Comparison of ENCODE assay signal across 8 cellular contexts in genomic region chr16:969508-970378, GRCh38. TPM values are rescaled to one million over a fixed set of nuclear protein-coding genes. Genes with fewer than 3 reads are reported as not detected.
DNase-seq lines count a peak whose midpoint lies in the region; ATAC-seq and TF ChIP-seq lines count a peak whose summit lies in the region.

No MANE protein-coding gene starts in this region.

- H3K4me3 ChIP-seq in GM06990 (replicated peaks; ENCODE audit: low read depth, low read length), result peak overlapping the region; percentile 77
- H3K4me3 ChIP-seq in liver (ENCODE audit: low read depth in 1 of 3, low read length in 3 of 3), result peak overlapping the region in 2 of 3 donors; percentile 85
- peak overlapping the region; percentile 91 for H3K4me3 ChIP-seq in thymus (ENCODE audit: low read length)

- no peak for TF ChIP-seq RAD21 in liver (IDR thresholded peaks at IDR 0.05)

- no peaks in the 10 kb centered on the region for H3K9me3 ChIP-seq in KOPT-K1 (ENCODE audit: insufficient read depth, low read length, poor library complexity, severe bottlenecking)
- H3K9me3 ChIP-seq in liver (ENCODE audit: control insufficient read depth in 4 of 4, low read length in 3 of 4), result no peaks in the 10 kb centered on the region
- H3K9me3 ChIP-seq in thymus (ENCODE audit: control insufficient read depth), result no peaks in the 10 kb centered on the region

- DNase-seq in GM06990 (ENCODE audit: extremely low read depth, insufficient read length), result no peak
- peak in 4 of 61 donors; percentile 25 to 41 (median 30) for DNase-seq in caudate nucleus (lab: John Stamatoyannopoulos, UW)
- DNase-seq in NCI-H345 treated with DMSO at 0.1 percent for 48 hours (lab: John Stamatoyannopoulos, UW; ENCODE audit: unreplicated experiment), result no peak

- TF ChIP-seq CTCF in GM06990 (IDR thresholded peaks at IDR 0.05; ENCODE audit: insufficient read depth, low read length, poor library complexity, severe bottlenecking), result no peak
- TF ChIP-seq CTCF in liver (IDR thresholded peaks at IDR 0.05; ENCODE audit: low read depth, low read length, missing input control), result no peak

- H3K27me3 ChIP-seq in GM06990 (replicated peaks; ENCODE audit: control insufficient read depth, insufficient read depth, low read length) (no peaks in the 10 kb centered on the region; the same call in 1 of the 2 replicates), liver (ENCODE audit: control insufficient read depth in 4 of 4, insufficient read depth in 4 of 4, low read length in 3 of 4) (no peaks in the 10 kb centered on the region), thymus (ENCODE audit: control insufficient read depth, insufficient read depth) (peaks cover 11% of the 10 kb centered on the region)

- no peaks in the 10 kb centered on the region; the same call in 1 of the 2 replicates for H3K36me3 ChIP-seq in GM06990 (ENCODE audit: control insufficient read depth, insufficient read depth, low read length)
- peaks cover 16% of the 10 kb centered on the region; the same call in 1 of the 2 replicates for H3K36me3 ChIP-seq in KOPT-K1 (ENCODE audit: insufficient read depth, low read length)
- peaks cover 0 to 5% (median 1%) of the 10 kb centered on the region in 4 donors for H3K36me3 ChIP-seq in liver (ENCODE audit: control insufficient read depth in 4 of 4, insufficient read depth in 3 of 4, low read depth in 1 of 4, low read length in 3 of 4)
- H3K36me3 ChIP-seq in thymus (ENCODE audit: control insufficient read depth, insufficient read depth), result peaks cover 22% of the 10 kb centered on the region

- 58% methylated on average over 53 of the region's 53 CpGs for WGBS in liver
- WGBS in thymus, result 58% methylated on average over 53 of the region's 53 CpGs

- peaks cover 4 to 17% (median 9%) of the 10 kb centered on the region in 4 donors for H3K4me1 ChIP-seq in liver (ENCODE audit: control insufficient read depth in 4 of 4, insufficient read depth in 4 of 4, low read length in 3 of 4)
- H3K4me1 ChIP-seq in thymus (ENCODE audit: control insufficient read depth, insufficient read depth, low read length), result peaks cover 10% of the 10 kb centered on the region

- no peak for ATAC-seq in HG03108 (IDR thresholded peaks at IDR 0.05; ENCODE audit: unreplicated experiment)
- ATAC-seq in GM19397 (IDR thresholded peaks at IDR 0.05; ENCODE audit: unreplicated experiment), result no peak

- no peak overlapping the region for H3K9ac ChIP-seq in liver (ENCODE audit: low read depth in 1 of 2, low read length in 2 of 2)

- H3K27ac ChIP-seq in KOPT-K1 (ENCODE audit: low read depth, low read length, poor library complexity, severe bottlenecking) (peak overlapping the region; percentile 66), caudate nucleus (ENCODE audit: low read depth, low read length) (peak overlapping the region; percentile 79), liver (ENCODE audit: low read depth in 1 of 2, low read length in 2 of 2) (no peak overlapping the region), thymus (ENCODE audit: low read depth) (no peak overlapping the region)

TF ChIP-seq in liver, 16 proteins besides CTCF, POLR2A, EP300 and RAD21:
- no peak for TF ChIP-seq EGR1 (IDR thresholded peaks at IDR 0.05; ENCODE audit: low read depth in 2 of 2)
- TF ChIP-seq RXRA (IDR thresholded peaks at IDR 0.05), result no peak
- no peak for TF ChIP-seq MAX (IDR thresholded peaks at IDR 0.05)
- no peak for TF ChIP-seq REST (IDR thresholded peaks at IDR 0.05)
- no peak for TF ChIP-seq ATF3 (IDR thresholded peaks at IDR 0.05)

RNA-seq across cellular contexts. Expression of gene LMF1, which starts 1.0 kb away (rescaled TPM):
- 10 to 100 TPM in 1 of 2 donors, 1 to 10 TPM in 1; 8.8 to 24.3 TPM for total RNA-seq in liver
- 10 to 100 TPM; 11.5 to 13.6 TPM for polyA plus RNA-seq in liver
- 22.8 TPM for polyA plus RNA-seq in thymus

RNA-seq across cellular contexts. Expression of gene SOX8, which starts 11.8 kb away (rescaled TPM):
- under 1 TPM; 0.17 to 0.33 TPM for total RNA-seq in liver
- polyA plus RNA-seq in liver (under 1 TPM in 1 of 2 donors, not detected in 1; 0.05 TPM), thymus (2.1 TPM)

Comparison
In these comparisons a context has a peak if more than half of its experiments do, and no peak if none do; other contexts are left out.
1. H3K27ac ChIP-seq: peak in KOPT-K1 (single experiment) and caudate nucleus (single experiment); none in liver (0 of 2) and thymus (single experiment).
2. Peak in every context shown above with its lines, with median percentiles within 50 percentile points of each other: H3K4me3 ChIP-seq.